In genomic region chr17:1649844-1650409, GRCh38 we compare ENCODE assay signal across 8 cellular contexts. TPM values are rescaled to one million over a fixed set of nuclear protein-coding genes. Genes with fewer than 3 reads are reported as not detected.
DNase-seq lines count a peak whose midpoint lies in the region; ATAC-seq and TF ChIP-seq lines count a peak whose summit lies in the region.

RILP (minus strand) TSS chr17:1649866; CDS start chr17:1649804, 62 bp downstream.

- no peaks in the 10 kb centered on the region for H3K27me3 ChIP-seq in layer of hippocampus (ENCODE audit: control insufficient read depth, insufficient read depth, low read length)

- peak; percentile 3 for TF ChIP-seq CTCF in AG09309 (IDR thresholded peaks at IDR 0.05; ENCODE audit: control insufficient read depth, insufficient read depth, low read depth, low read length, missing control alignments)

- ATAC-seq in GM21717 (IDR thresholded peaks at IDR 0.05; ENCODE audit: unreplicated experiment), result peak; percentile 3
- peak; percentile 6 for ATAC-seq in stimulated activated naive CD8-positive, alpha-beta T cell treated with anti-CD3 and anti-CD28 coated beads, Interleukin-15, Interleukin-2, amounts not matched to agents 100 U/mL and 50 U/mL, for 24 hours

- peak within 1 kb of the TSS; percentile 52 for H3K4me3 ChIP-seq in AG09309 (ENCODE audit: control insufficient read depth, low read depth, low read length)

- no peak for DNase-seq in AG09309 (ENCODE audit: low read depth)
- peak; percentile 94 for DNase-seq in OCI-M1 (lab: John Stamatoyannopoulos, UW)
- DNase-seq in cerebellum (ENCODE audit: low spot score), result peak; percentile 85
- no peak for DNase-seq in stimulated activated naive CD8-positive, alpha-beta T cell treated with anti-CD3 and anti-CD28 coated beads, Interleukin-15, Interleukin-2, amounts not matched to agents 100 U/mL and 50 U/mL, for 24 hours
- DNase-seq in ecto neural progenitor cell (ENCODE audit: low spot score), result no peak
- no peak for DNase-seq in NCI-H748 treated with DMSO at 0.1 percent for 48 hours (lab: John Stamatoyannopoulos, UW)

- peak within 1 kb of the TSS; percentile 95 for H3K27ac ChIP-seq in layer of hippocampus (ENCODE audit: low read depth, low read length)

RNA-seq across cellular contexts. Expression of gene RILP, which starts in this region (rescaled TPM):
- 2.4 TPM for total RNA-seq in cerebellum

Comparison
In these comparisons a context has a peak if more than half of its experiments do, and no peak if none do; other contexts are left out.
1. DNase-seq: peak in OCI-M1 (single experiment) and cerebellum (single experiment); none in AG09309 (single experiment), stimulated activated naive CD8-positive, alpha-beta T cell treated with anti-CD3 and anti-CD28 coated beads, Interleukin-15, Interleukin-2, amounts not matched to agents 100 U/mL and 50 U/mL, for 24 hours (single experiment), ecto neural progenitor cell (single experiment) and NCI-H748 treated with DMSO at 0.1 percent for 48 hours (single experiment).